10 cellular contexts compared by ENCODE assay signal in genomic region chr2:219626540-219626939, GRCh38. TPM values are rescaled to one million over a fixed set of nuclear protein-coding genes. Genes with fewer than 3 reads are reported as not detected.
DNase-seq lines count a peak whose midpoint lies in the region; ATAC-seq and TF ChIP-seq lines count a peak whose summit lies in the region.
"Had no signal": no experiment of that assay in that cellular context is flagged by ENCODE, and none has a peak within 500 bp of the region (broad histone marks: within the 10 kb centered on the region; RNA-seq: fewer than 3 reads in every experiment).

No MANE protein-coding gene starts in this region.

- peak overlapping the region; percentile 75 for H3K27ac ChIP-seq in temporal lobe (ENCODE audit: low read depth, low read length)

- peak overlapping the region; percentile 72 for H3K4me3 Mint-ChIP-seq in activated T-helper 1 cell treated with anti-CD3 and anti-CD28 coated beads, Interleukin-12 subunit alpha, Interleukin-12 subunit beta, Interleukin-2, Interleukin-4 antibody, amounts not matched to agents 30 ng/mL and 10 ng/mL and 1 ng/mL, durations not matched to agents 14 hours and 24 hours and 36 hours

- intact Hi-C loops in left cardiac atrium (cut with DNase I), result no loop called here
- intact Hi-C loops in left ventricle myocardium superior (cut with micrococcal nuclease), result no loop called here
- intact Hi-C loops in activated T-helper 1 cell treated with anti-CD3 and anti-CD28 coated beads, Interleukin-12 subunit alpha, Interleukin-12 subunit beta, Interleukin-2, Interleukin-4 antibody, amounts not matched to agents 30 ng/mL and 10 ng/mL and 1 ng/mL, durations not matched to agents 14 hours and 24 hours and 36 hours (cut with micrococcal nuclease), result no loop called here

- no peak for TF ChIP-seq CTCF in GM13977 (IDR thresholded peaks at IDR 0.05; ENCODE audit: extremely low read depth, insufficient read depth, missing control alignments)

- no peaks in the 10 kb centered on the region for H3K9me3 Mint-ChIP-seq in activated T-helper 1 cell treated with anti-CD3 and anti-CD28 coated beads, Interleukin-12 subunit alpha, Interleukin-12 subunit beta, Interleukin-2, Interleukin-4 antibody, amounts not matched to agents 30 ng/mL and 10 ng/mL and 1 ng/mL, durations not matched to agents 14 hours and 24 hours and 36 hours

- 0 out of 2 replicates have a peak overlapping the region, but pooled peaks have one; percentile 50 for H3K4me3 ChIP-seq in iPS-18c (ENCODE audit: insufficient read depth, low read depth, low read length)

- in situ Hi-C loops in GM13977 (cut with MboI; ENCODE audit: low pct_unique_long_range_greater_than_20kb, low sequenced_read_pairs, unreplicated experiment), result no loop called here

- no peaks in the 10 kb centered on the region for H3K36me3 Mint-ChIP-seq in activated T-helper 1 cell treated with anti-CD3 and anti-CD28 coated beads, Interleukin-12 subunit alpha, Interleukin-12 subunit beta, Interleukin-2, Interleukin-4 antibody, amounts not matched to agents 30 ng/mL and 10 ng/mL and 1 ng/mL, durations not matched to agents 14 hours and 24 hours and 36 hours (ENCODE audit: low read depth)

- H3K27me3 Mint-ChIP-seq in activated T-helper 1 cell treated with anti-CD3 and anti-CD28 coated beads, Interleukin-12 subunit alpha, Interleukin-12 subunit beta, Interleukin-2, Interleukin-4 antibody, amounts not matched to agents 30 ng/mL and 10 ng/mL and 1 ng/mL, durations not matched to agents 14 hours and 24 hours and 36 hours (ENCODE audit: insufficient read depth), result peaks cover 33% of the 10 kb centered on the region

- peaks cover 6% of the 10 kb centered on the region for H3K4me1 Mint-ChIP-seq in activated T-helper 1 cell treated with anti-CD3 and anti-CD28 coated beads, Interleukin-12 subunit alpha, Interleukin-12 subunit beta, Interleukin-2, Interleukin-4 antibody, amounts not matched to agents 30 ng/mL and 10 ng/mL and 1 ng/mL, durations not matched to agents 14 hours and 24 hours and 36 hours (ENCODE audit: low read depth)

- DNase-seq in left cardiac atrium (peak; percentile 19), left ventricle myocardium superior (no peak), GM13977 (ENCODE audit: low spot score) (no peak), NOMO-1 treated with dmso at 0.1 percent for 144 hours (lab: John Stamatoyannopoulos, UW; ENCODE audit: unreplicated experiment) (no peak)
- DNase-seq in activated T-helper 1 cell treated with anti-CD3 and anti-CD28 coated beads, Interleukin-12 subunit alpha, Interleukin-12 subunit beta, Interleukin-2, Interleukin-4 antibody, amounts not matched to agents 30 ng/mL and 10 ng/mL and 1 ng/mL, durations not matched to agents 14 hours and 24 hours and 36 hours (ENCODE audit: low spot score), result no peak
- no peak for DNase-seq in stimulated activated CD4-positive, alpha-beta T cell treated with anti-CD3 and anti-CD28 coated beads, Interleukin-4, amount 100 ng/mL, for 24 hours
- DNase-seq: GF-D8; stimulated activated CD4-positive, alpha-beta T cell treated with anti-CD3 and anti-CD28 coated beads, Interleukin-4, amount 100 ng/mL, for 1 hour had no signal

- ATAC-seq in left cardiac atrium, result no peak
- ATAC-seq in left ventricle myocardium superior, result no peak

- H3K27ac Mint-ChIP-seq in activated T-helper 1 cell treated with anti-CD3 and anti-CD28 coated beads, Interleukin-12 subunit alpha, Interleukin-12 subunit beta, Interleukin-2, Interleukin-4 antibody, amounts not matched to agents 30 ng/mL and 10 ng/mL and 1 ng/mL, durations not matched to agents 14 hours and 24 hours and 36 hours, result no peak overlapping the region

- no peaks in the 10 kb centered on the region for H3K9me3 ChIP-seq in iPS-18c (ENCODE audit: control insufficient read depth, insufficient read depth, low read length)

RNA-seq across cellular contexts. Expression of gene SLC4A3, which starts 0.9 kb away (rescaled TPM):
- total RNA-seq in left cardiac atrium (100 to 1,000 TPM; 261 to 360 TPM), left ventricle myocardium superior (456 TPM), temporal lobe (22.9 TPM)
- 0.17 TPM in 1 of 2 replicates, not detected in the other for total RNA-seq in activated T-helper 1 cell treated with anti-CD3 and anti-CD28 coated beads, Interleukin-12 subunit alpha, Interleukin-12 subunit beta, Interleukin-2, Interleukin-4 antibody, amounts not matched to agents 30 ng/mL and 10 ng/mL and 1 ng/mL, durations not matched to agents 14 hours and 24 hours and 36 hours

RNA-seq across cellular contexts. Expression of gene STK11IP, which starts 28.9 kb away (rescaled TPM):
- 10 to 100 TPM; 12.4 to 14.1 TPM for total RNA-seq in left cardiac atrium
- total RNA-seq in left ventricle myocardium superior, result 14.0 TPM
- total RNA-seq in activated T-helper 1 cell treated with anti-CD3 and anti-CD28 coated beads, Interleukin-12 subunit alpha, Interleukin-12 subunit beta, Interleukin-2, Interleukin-4 antibody, amounts not matched to agents 30 ng/mL and 10 ng/mL and 1 ng/mL, durations not matched to agents 14 hours and 24 hours and 36 hours, result 38.0 and 38.9 TPM in 2 replicates
- 10.8 TPM for total RNA-seq in temporal lobe

RNA-seq across cellular contexts. Expression of gene INHA, which starts 54.4 kb away (rescaled TPM):
- total RNA-seq in left cardiac atrium (10 to 100 TPM in 1 of 2 donors, 1 to 10 TPM in 1; 2.2 to 16.2 TPM), left ventricle myocardium superior (1.5 TPM), temporal lobe (not detected)
- not detected in 2 replicates for total RNA-seq in activated T-helper 1 cell treated with anti-CD3 and anti-CD28 coated beads, Interleukin-12 subunit alpha, Interleukin-12 subunit beta, Interleukin-2, Interleukin-4 antibody, amounts not matched to agents 30 ng/mL and 10 ng/mL and 1 ng/mL, durations not matched to agents 14 hours and 24 hours and 36 hours

RNA-seq across cellular contexts. Expression of gene OBSL1, which starts 55.2 kb away (rescaled TPM):
- total RNA-seq in left cardiac atrium, result 100 to 1,000 TPM; 121 to 187 TPM
- total RNA-seq in left ventricle myocardium superior, result 190 TPM
- 0.21 and 0.24 TPM in 2 replicates for total RNA-seq in activated T-helper 1 cell treated with anti-CD3 and anti-CD28 coated beads, Interleukin-12 subunit alpha, Interleukin-12 subunit beta, Interleukin-2, Interleukin-4 antibody, amounts not matched to agents 30 ng/mL and 10 ng/mL and 1 ng/mL, durations not matched to agents 14 hours and 24 hours and 36 hours
- 48.4 TPM for total RNA-seq in temporal lobe

Comparison
In these comparisons a context has a peak if more than half of its experiments do, and no peak if none do; other contexts are left out.
1. RNA of gene SLC4A3, which starts 0.9 kb away (total RNA-seq): 456 TPM in left ventricle myocardium superior (single experiment), 261 to 360 TPM in left cardiac atrium and 22.9 TPM in temporal lobe (single experiment); 0.17 TPM in activated T-helper 1 cell treated with anti-CD3 and anti-CD28 coated beads, Interleukin-12 subunit alpha, Interleukin-12 subunit beta, Interleukin-2, Interleukin-4 antibody, amounts not matched to agents 30 ng/mL and 10 ng/mL and 1 ng/mL, durations not matched to agents 14 hours and 24 hours and 36 hours; every median in the first group is over 10 times any median in the second.